ENCODE assay signal across 19 cellular contexts in the genomic region with DNA sequence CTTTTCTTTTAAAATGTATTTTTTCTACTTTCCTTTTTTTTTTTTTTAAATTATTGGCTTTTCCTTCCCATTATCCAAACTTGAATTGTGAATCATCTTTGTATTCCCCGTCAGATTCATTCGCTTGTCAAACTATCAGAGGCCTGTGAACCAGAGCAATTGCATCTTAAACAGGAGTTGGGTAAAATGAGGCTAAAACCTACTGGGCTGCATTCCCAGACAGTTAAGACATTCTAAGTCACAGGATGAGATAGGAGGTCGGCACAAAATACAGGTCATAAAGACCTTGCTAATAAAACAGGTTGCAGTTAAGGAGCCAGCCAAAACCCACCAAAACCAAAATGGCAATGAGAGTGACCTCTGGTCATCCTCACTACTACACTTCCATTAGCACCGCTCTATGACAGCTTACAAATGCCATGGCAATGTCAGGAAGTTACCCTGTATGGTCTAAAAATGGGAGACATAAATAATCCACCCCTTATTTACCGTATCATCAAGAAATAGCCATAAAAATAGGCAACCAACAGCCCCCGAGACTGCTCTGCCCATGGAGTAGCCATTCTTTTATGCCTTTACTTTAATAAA. TPM values are rescaled to one million over a fixed set of nuclear protein-coding genes. Genes with fewer than 3 reads are reported as not detected.
A peak's percentile ranks its signal among the peaks of the same experiment; 100 is the strongest.
DNase-seq lines count a peak whose midpoint lies in the region; ATAC-seq and TF ChIP-seq lines count a peak whose summit lies in the region.
"Had no signal": no experiment of that assay in that cellular context is flagged by ENCODE, and none has a peak within 500 bp of the region (broad histone marks: within the 10 kb centered on the region; RNA-seq: fewer than 3 reads in every experiment).

No MANE protein-coding gene starts in this region.

- peak overlapping the region; percentile 23 for H3K27ac Mint-ChIP-seq in activated CD4-positive, alpha-beta T cell treated with anti-CD3 and anti-CD28 coated beads for 36 hours
- H3K27ac Mint-ChIP-seq: progenitor cell of endocrine pancreas had no signal

- peaks cover 4% of the 10 kb centered on the region for H4K20me1 ChIP-seq in Loucy (ENCODE audit: insufficient read depth, low read length, poor library complexity, severe bottlenecking)

- no peak for DNase-seq in activated CD4-positive, alpha-beta T cell treated with anti-CD3 and anti-CD28 coated beads for 36 hours
- no peak for DNase-seq in activated CD4-positive, alpha-beta T cell treated with anti-CD3 and anti-CD28 coated beads for 4 hours
- DNase-seq in choroid plexus epithelial cell (ENCODE audit: low read depth) (peak; percentile 40), AG08395 (ENCODE audit: low spot score) (no peak), RPMI8226 (no peak), NCI-H2227 (lab: John Stamatoyannopoulos, UW; ENCODE audit: unreplicated experiment) (no peak)
- DNase-seq: activated T-cell treated with anti-CD3 and anti-CD28 coated beads, Interleukin-2, amount 50 U/mL, for 48 hours; amniotic stem cell; left ventricle myocardium inferior; NCI-H1694; SIG-M5; spleen; stimulated activated naive CD4-positive, alpha-beta T cell; T1000; upper lobe of left lung had no signal

- POLR2A ChIA-PET in activated CD4-positive, alpha-beta T cell treated with anti-CD3 and anti-CD28 coated beads for 36 hours (lab: Charles Lee): interaction anchor here (0.7 kb wide), 1 partner anchor 140 kb away, joined by 3 read pairs; no protein-coding TSS in a partner anchor

- CTCF ChIA-PET in activated CD4-positive, alpha-beta T cell treated with anti-CD3 and anti-CD28 coated beads for 36 hours (lab: Charles Lee): no interaction called here

- no peak overlapping the region for H3K9ac ChIP-seq in Loucy (ENCODE audit: low read depth, low read length, poor library complexity, severe bottlenecking)
- H3K9ac ChIP-seq in skeletal muscle satellite cell (ENCODE audit: low read depth, low read length): no peak overlapping the region

- H3K9me2 ChIP-seq in Loucy (replicated peaks; ENCODE audit: low read depth, low read length): no peaks in the 10 kb centered on the region

- no peak overlapping the region for H2AFZ ChIP-seq in Loucy (ENCODE audit: low read length)

- H3K4me1 ChIP-seq in Loucy (ENCODE audit: insufficient read depth, low read length, poor library complexity, severe bottlenecking) (peaks cover 29% of the 10 kb centered on the region), skeletal muscle satellite cell (ENCODE audit: control insufficient read depth, insufficient read depth, low read length) (peaks cover 20% of the 10 kb centered on the region)

- no peaks in the 10 kb centered on the region for H3K27me3 Mint-ChIP-seq in activated CD4-positive, alpha-beta T cell treated with anti-CD3 and anti-CD28 coated beads for 36 hours

- H3K4me3 Mint-ChIP-seq in activated CD4-positive, alpha-beta T cell treated with anti-CD3 and anti-CD28 coated beads for 36 hours: no peak overlapping the region

- H3K9me3 ChIP-seq in Loucy (ENCODE audit: insufficient read depth, low read depth, low read length): peaks cover 3% of the 10 kb centered on the region
- H3K9me3 ChIP-seq in skeletal muscle satellite cell (replicated peaks; ENCODE audit: low read length): no peaks in the 10 kb centered on the region
- H3K9me3 ChIP-seq: upper lobe of left lung had no signal

- H3K4me2 ChIP-seq in Loucy (ENCODE audit: low read depth, low read length, poor library complexity, severe bottlenecking): peak overlapping the region; percentile 37
- H3K4me2 ChIP-seq in skeletal muscle satellite cell (ENCODE audit: low read length): peak overlapping the region; percentile 68

- peaks cover 18% of the 10 kb centered on the region for H3K36me3 Mint-ChIP-seq in activated CD4-positive, alpha-beta T cell treated with anti-CD3 and anti-CD28 coated beads for 36 hours (ENCODE audit: low read depth)

- H3K4me3 ChIP-seq in Loucy (ENCODE audit: low read length, poor library complexity, severe bottlenecking) (peak overlapping the region; percentile 13), choroid plexus epithelial cell (ENCODE audit: low read depth, low read length) (no peak overlapping the region), skeletal muscle satellite cell (ENCODE audit: low read length) (peak overlapping the region; percentile 13)
- H3K4me3 ChIP-seq: left ventricle myocardium inferior, spleen, upper lobe of left lung had no signal

- peaks cover 75% of the 10 kb centered on the region for H3K79me2 ChIP-seq in Loucy (ENCODE audit: insufficient read depth, low read length)

- H3F3A ChIP-seq in Loucy (ENCODE audit: low read depth): no peaks in the 10 kb centered on the region

- H3K27me3 ChIP-seq in Loucy (ENCODE audit: insufficient read depth, low read length, poor library complexity, severe bottlenecking) (no peaks in the 10 kb centered on the region), skeletal muscle satellite cell (ENCODE audit: control insufficient read depth, insufficient read depth, low read length) (no peaks in the 10 kb centered on the region)
- H3K27me3 ChIP-seq: spleen, upper lobe of left lung had no signal

- no peak for ATAC-seq in activated CD4-positive, alpha-beta T cell treated with anti-CD3 and anti-CD28 coated beads for 36 hours
- ATAC-seq: HCT116 had no signal

- intact Hi-C loops in activated CD4-positive, alpha-beta T cell treated with anti-CD3 and anti-CD28 coated beads for 36 hours (cut with DNase I, micrococcal nuclease): no loop called here

- H3K4me1 Mint-ChIP-seq in activated CD4-positive, alpha-beta T cell treated with anti-CD3 and anti-CD28 coated beads for 36 hours: peaks cover 51% of the 10 kb centered on the region

- H3K36me3 ChIP-seq in Loucy (ENCODE audit: insufficient read depth, low read length) (no peaks in the 10 kb centered on the region; the same call in 1 of the 2 replicates), skeletal muscle satellite cell (ENCODE audit: insufficient read depth, low read length) (no peaks in the 10 kb centered on the region)
- H3K36me3 ChIP-seq: left ventricle myocardium inferior, upper lobe of left lung had no signal

- H3K9me3 Mint-ChIP-seq in activated CD4-positive, alpha-beta T cell treated with anti-CD3 and anti-CD28 coated beads for 36 hours (ENCODE audit: low read depth): peaks cover 5% of the 10 kb centered on the region

- TF ChIP-seq CTCF in Loucy (conservative IDR thresholded peaks at IDR 0.05; ENCODE audit: low read length) (no peak), choroid plexus epithelial cell (conservative IDR thresholded peaks at IDR 0.05; ENCODE audit: low read depth, low read length) (no peak)

RNA-seq across cellular contexts. Expression of a gene that starts 19.9 kb away (rescaled TPM):
- total RNA-seq in activated CD4-positive, alpha-beta T cell treated with anti-CD3 and anti-CD28 coated beads for 36 hours: 10 to 100 TPM; 44.2 to 50.0 TPM
- 60.9 and 81.1 TPM in 2 replicates for total RNA-seq in skeletal muscle satellite cell (2012; rRNA removed)
